Comparison of ENCODE assay signal across 1 cellular context in the genomic region with DNA sequence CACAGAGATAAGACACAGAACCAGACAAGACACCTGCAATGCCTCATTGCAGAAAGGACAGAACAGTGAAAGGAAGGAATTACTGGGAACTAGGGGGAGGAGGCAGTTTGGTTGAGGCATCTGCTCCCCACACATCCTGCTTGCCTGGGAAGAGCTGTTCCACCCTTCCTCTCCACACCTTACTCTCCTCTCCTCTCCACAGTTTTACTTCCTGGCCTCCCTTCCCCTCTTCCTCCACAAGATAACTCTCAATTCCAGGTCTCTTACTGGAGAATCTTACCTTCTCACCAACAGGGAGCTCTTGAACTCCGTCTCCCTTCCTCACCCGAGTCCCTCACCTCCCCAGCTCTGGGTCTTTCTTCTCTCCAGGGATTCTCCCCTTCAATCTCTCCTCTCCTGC.
TF ChIP-seq lines count a peak whose summit lies in the region.

No MANE protein-coding gene starts in this region.

TF ChIP-seq in K562, 482 proteins besides CTCF, POLR2A, EP300 and RAD21:
- no peak for TF ChIP-seq CREB1 (IDR thresholded peaks at IDR 0.05)
- TF ChIP-seq CREB1 (CRISPR knock-in tag; IDR thresholded peaks at IDR 0.05): no peak
- no peak for TF ChIP-seq ADNP (tag; IDR thresholded peaks at IDR 0.05)
- TF ChIP-seq CLOCK (CRISPR knock-in tag; IDR thresholded peaks at IDR 0.05; ENCODE audit: borderline replicate concordance): no peak
TF ChIP-seq in K562: peak in this region for 0.
